In the genomic region with DNA sequence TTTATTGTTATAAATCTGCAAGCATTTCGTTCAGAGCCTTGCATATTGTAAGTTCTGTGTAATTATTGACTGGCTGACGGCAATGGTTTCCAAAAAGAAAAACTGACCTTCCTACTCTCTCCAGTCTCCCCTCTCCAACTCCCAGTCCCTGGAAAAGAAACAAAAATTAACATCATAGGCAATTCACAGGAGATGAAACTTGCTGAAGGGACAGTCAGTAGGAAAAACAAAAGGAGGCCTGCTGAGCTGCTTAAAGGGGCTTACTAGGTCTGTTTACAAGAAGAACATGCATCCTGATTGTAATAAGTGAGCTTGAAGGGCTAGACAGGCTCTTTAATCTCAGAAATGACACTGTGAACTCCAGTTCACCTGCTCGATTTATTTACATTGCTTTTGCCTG, we compare ENCODE assay signal across 21 cellular contexts.
DNase-seq lines count a peak whose midpoint lies in the region; ATAC-seq and TF ChIP-seq lines count a peak whose summit lies in the region.
"Had no signal": no experiment of that assay in that cellular context is flagged by ENCODE, and none has a peak within 500 bp of the region (broad histone marks: within the 10 kb centered on the region; RNA-seq: fewer than 3 reads in every experiment).

No MANE protein-coding gene starts in this region.

- ATAC-seq in gastroesophageal sphincter (no peak), GM21390 (IDR thresholded peaks at IDR 0.05; ENCODE audit: unreplicated experiment) (no peak)

- H3K27ac ChIP-seq in gastroesophageal sphincter (peak overlapping the region in 3 of 4 donors; percentile 13 to 60 (median 33)), stomach smooth muscle (ENCODE audit: low read length) (peak overlapping the region; percentile 37)
- H3K27ac ChIP-seq: esophagus squamous epithelium, thyroid gland had no signal

- H3K9me3 ChIP-seq in gastroesophageal sphincter (peaks cover 0 to 8% (median 0%) of the 10 kb centered on the region in 3 donors), stomach smooth muscle (ENCODE audit: control insufficient read depth in 2 of 2, low read length in 2 of 2) (no peaks in the 10 kb centered on the region)
- H3K9me3 ChIP-seq: esophagus squamous epithelium, SK-N-SH, thyroid gland had no signal

- H3K4me1 ChIP-seq in gastroesophageal sphincter (peaks cover 0 to 23% (median 0%) of the 10 kb centered on the region in 3 donors), stomach smooth muscle (ENCODE audit: control insufficient read depth, insufficient read depth, low read length) (peaks cover 4% of the 10 kb centered on the region)
- H3K4me1 ChIP-seq: esophagus squamous epithelium, thyroid gland had no signal

- TF ChIP-seq CTCF in gastroesophageal sphincter (IDR thresholded peaks at IDR 0.05) = no peak

- whole genome bisulfite sequencing in gastroesophageal sphincter (ENCODE audit: low coverage in 1 of 2), 2 donors = 8 to 38% methylated on average over 3 of the region's 3 CpGs

- H3K27me3 ChIP-seq in gastroesophageal sphincter = no peaks in the 10 kb centered on the region
- H3K27me3 ChIP-seq in stomach smooth muscle (ENCODE audit: control insufficient read depth in 1 of 2, insufficient read depth in 2 of 2, low read length in 2 of 2) = no peaks in the 10 kb centered on the region
- H3K27me3 ChIP-seq: esophagus squamous epithelium, thyroid gland had no signal

- TF ChIP-seq EP300 in gastroesophageal sphincter (IDR thresholded peaks at IDR 0.05) = no peak

- H3K36me3 ChIP-seq in gastroesophageal sphincter (no peaks in the 10 kb centered on the region), stomach smooth muscle (ENCODE audit: control insufficient read depth in 2 of 2, insufficient read depth in 2 of 2, low read length in 2 of 2) (no peaks in the 10 kb centered on the region)
- H3K36me3 ChIP-seq: esophagus squamous epithelium, thyroid gland had no signal

- H3K4me3 ChIP-seq in gastroesophageal sphincter = peak overlapping the region in 1 of 2 donors; percentile 5
- peak overlapping the region in 1 of 2 donors; percentile 15 for H3K4me3 ChIP-seq in stomach smooth muscle (ENCODE audit: low read length in 2 of 2)
- H3K4me3 ChIP-seq: esophagus squamous epithelium, thyroid gland had no signal

- peak; percentile 8 for DNase-seq in NCI-H2227 treated with DMSO at 0.1 percent for 48 hours (lab: John Stamatoyannopoulos, UW)
- DNase-seq in NCI-H2227 (lab: John Stamatoyannopoulos, UW; ENCODE audit: unreplicated experiment) = no peak
- peak; percentile 72 for DNase-seq in NCI-H345 (lab: John Stamatoyannopoulos, UW)
- no peak for DNase-seq in superior temporal gyrus (ENCODE audit: extremely low spot score)
- no peak for DNase-seq in AG08396 (ENCODE audit: low spot score)
- DNase-seq: activated B cell treated with CpG ODN at 0.5 μM for 24 hours; activated CD4-positive, alpha-beta memory T cell treated with anti-CD3 and anti-CD28 coated beads for 36 hours; effector CD4-positive, alpha-beta T cell; esophagus squamous epithelium; GOT3; mammary epithelial cell; NCI-H146; NCI-H446 treated with DMSO at 0.1 percent for 48 hours; nucleus accumbens; SK-N-SH; stimulated activated CD4-positive, alpha-beta T cell treated with anti-CD3 and anti-CD28 coated beads, Interleukin-2, amount 100 ng/mL, for 48 hours; stimulated activated naive CD4-positive, alpha-beta T cell treated with Interleukin-2 at 50 U/mL for 16 hours; thyroid gland had no signal

- no peak for TF ChIP-seq POLR2A in gastroesophageal sphincter (IDR thresholded peaks at IDR 0.05)

- peak overlapping the region in 1 of 2 donors; percentile 6 for H3K9ac ChIP-seq in stomach smooth muscle (ENCODE audit: low read length in 2 of 2)
- H3K9ac ChIP-seq: SK-N-SH had no signal

Comparison
In these comparisons a context has a peak if more than half of its experiments do, and no peak if none do; other contexts are left out.
1. DNase-seq: peak in NCI-H2227 treated with DMSO at 0.1 percent for 48 hours (single experiment) and NCI-H345 (single experiment); none in NCI-H2227 (single experiment), superior temporal gyrus (single experiment) and AG08396 (single experiment).